ENCODE assay signal across 16 cellular contexts in the genomic region with DNA sequence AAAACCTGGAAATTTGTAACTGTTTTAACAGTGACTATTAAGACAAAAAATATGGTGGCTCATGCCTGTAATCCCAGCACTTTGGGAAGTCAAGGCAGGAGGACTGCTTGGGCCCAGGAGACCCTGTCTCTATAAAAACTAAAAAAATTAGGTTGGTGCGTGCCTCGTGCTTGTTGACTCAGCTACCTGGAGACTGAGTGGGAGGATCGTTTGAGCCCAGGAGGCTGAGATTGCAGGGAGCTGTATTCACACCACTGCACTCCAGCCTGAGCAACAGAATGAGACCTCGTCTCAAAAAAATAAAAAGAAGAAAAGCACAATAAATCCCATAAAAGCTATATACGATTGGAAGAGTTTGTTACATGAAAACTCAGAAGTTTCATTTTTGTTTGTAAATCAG.
"Had no signal": no experiment of that assay in that cellular context is flagged by ENCODE, and none has a peak within 500 bp of the region (broad histone marks: within the 10 kb centered on the region; RNA-seq: fewer than 3 reads in every experiment).

No MANE protein-coding gene starts in this region.

- H3K36me3 ChIP-seq: adrenal gland, transverse colon, WERI-Rb-1 had no signal

- H3K9me3 Mint-ChIP-seq: activated CD4-positive, alpha-beta memory T cell treated with anti-CD3 and anti-CD28 coated beads for 36 hours; activated naive CD4-positive, alpha-beta T cell treated with anti-CD3 and anti-CD28 coated beads, Interleukin-2, amount 50 U/mL, for 24 hours; activated T-cell treated with anti-CD3 and anti-CD28 coated beads, Interleukin-2, amount 50 U/mL, for 4 hours had no signal

- DNase-seq: activated CD4-positive, alpha-beta memory T cell treated with anti-CD3 and anti-CD28 coated beads for 36 hours; activated effector memory CD4-positive, alpha-beta T cell treated with anti-CD3 and anti-CD28 coated beads, Interleukin-2, amount 50 U/mL, for 16 hours; activated T-cell treated with anti-CD3 and anti-CD28 coated beads, Interleukin-2, amount 50 U/mL, for 4 hours; adrenal gland; left cardiac atrium; naive thymus-derived CD4-positive, alpha-beta T cell; stimulated activated CD4-positive, alpha-beta T cell treated with anti-CD3 and anti-CD28 coated beads, Interleukin-15, amount 100 ng/mL, for 24 hours; stimulated activated CD4-positive, alpha-beta T cell treated with anti-CD3 and anti-CD28 coated beads, Interleukin-4, amount 100 ng/mL, for 24 hours; stimulated activated naive CD4-positive, alpha-beta T cell; T-helper 17 cell; transverse colon; WERI-Rb-1 had no signal

- H3K4me3 ChIP-seq: adrenal gland, lung, transverse colon had no signal

- H3K4me1 Mint-ChIP-seq: activated naive CD4-positive, alpha-beta T cell treated with anti-CD3 and anti-CD28 coated beads, Interleukin-2, amount 50 U/mL, for 24 hours; naive thymus-derived CD4-positive, alpha-beta T cell had no signal

- H3K9me3 ChIP-seq: adrenal gland, neutrophil, transverse colon had no signal

- H3K4me1 ChIP-seq: adrenal gland had no signal

- H3K27ac ChIP-seq: adrenal gland, neutrophil, transverse colon, WERI-Rb-1 had no signal

- ATAC-seq: activated T-cell treated with anti-CD3 and anti-CD28 coated beads, Interleukin-2, amount 50 U/mL, for 4 hours; esophagus mucosa; naive thymus-derived CD4-positive, alpha-beta T cell; T-helper 17 cell had no signal

- H3K27ac Mint-ChIP-seq: activated CD4-positive, alpha-beta memory T cell treated with anti-CD3 and anti-CD28 coated beads for 36 hours; activated naive CD4-positive, alpha-beta T cell treated with anti-CD3 and anti-CD28 coated beads, Interleukin-2, amount 50 U/mL, for 24 hours; naive thymus-derived CD4-positive, alpha-beta T cell; T-helper 17 cell had no signal

- H3K4me3 Mint-ChIP-seq: activated CD4-positive, alpha-beta memory T cell treated with anti-CD3 and anti-CD28 coated beads for 36 hours; activated naive CD4-positive, alpha-beta T cell treated with anti-CD3 and anti-CD28 coated beads, Interleukin-2, amount 50 U/mL, for 24 hours; activated T-cell treated with anti-CD3 and anti-CD28 coated beads, Interleukin-2, amount 50 U/mL, for 4 hours; naive thymus-derived CD4-positive, alpha-beta T cell; T-helper 17 cell had no signal

- H3K27me3 ChIP-seq: adrenal gland, neutrophil, transverse colon had no signal

- H3K36me3 Mint-ChIP-seq: activated CD4-positive, alpha-beta memory T cell treated with anti-CD3 and anti-CD28 coated beads for 36 hours had no signal
